8 cellular contexts compared by ENCODE assay signal in genomic region chr20:50730765-50731054, GRCh38. TPM values are rescaled to one million over a fixed set of nuclear protein-coding genes. Genes with fewer than 3 reads are reported as not detected.
DNase-seq lines count a peak whose midpoint lies in the region; ATAC-seq, FAIRE-seq and TF ChIP-seq lines count a peak whose summit lies in the region.

No MANE protein-coding gene starts in this region.

- peak overlapping the region; percentile 74 for H3K9ac ChIP-seq in HepG2 (ENCODE audit: insufficient read depth, low read depth, low read length)

- peaks cover 42% of the 10 kb centered on the region for H3K4me1 Mint-ChIP-seq in activated naive CD4-positive, alpha-beta T cell treated with anti-CD3 and anti-CD28 coated beads for 36 hours (ENCODE audit: low read depth)
- H3K4me1 Mint-ChIP-seq in activated naive CD8-positive, alpha-beta T cell (ENCODE audit: low read depth), result peaks cover 22% of the 10 kb centered on the region

- DNase-seq in activated naive CD4-positive, alpha-beta T cell treated with anti-CD3 and anti-CD28 coated beads for 36 hours, result no peak
- DNase-seq in activated naive CD4-positive, alpha-beta T cell treated with anti-CD3 and anti-CD28 coated beads, Interleukin-2, amount 50 U/mL, for 16 hours, result no peak
- no peak for DNase-seq in HepG2 (ENCODE audit: low spot score)
- DNase-seq in transverse colon, result no peak
- no peak for DNase-seq in C1 segment of cervical spinal cord (lab: John Stamatoyannopoulos, UW)

- TF ChIP-seq CTCF in HepG2 (CRISPR knock-in tag; IDR thresholded peaks at IDR 0.05) (no peak), transverse colon (IDR thresholded peaks at IDR 0.05) (no peak)

- peak overlapping the region; percentile 99 for H3K4me2 ChIP-seq in HepG2 (ENCODE audit: low read depth, low read length)

- peak in 1 of 2 experiments; percentile 82; a peak in 2 of 4 replicates for TF ChIP-seq POLR2A in HepG2 (IDR thresholded peaks at IDR 0.05; ENCODE audit: insufficient read depth in 1 of 2, low read depth in 2 of 2, low read length in 2 of 2)
- peak; percentile 38 for TF ChIP-seq POLR2A in transverse colon (IDR thresholded peaks at IDR 0.05)

- no peak for TF ChIP-seq EP300 in HepG2 (IDR thresholded peaks at IDR 0.05; ENCODE audit: low read depth in 2 of 2, low read length in 2 of 2)
- TF ChIP-seq EP300 in HepG2 (CRISPR knock-in tag; IDR thresholded peaks at IDR 0.05; ENCODE audit: borderline replicate concordance), result no peak
- no peak for TF ChIP-seq EP300 in transverse colon (IDR thresholded peaks at IDR 0.05; ENCODE audit: low read depth)

- H3K9me3 ChIP-seq in HepG2 (ENCODE audit: low read length), result no peaks in the 10 kb centered on the region
- H3K9me3 ChIP-seq in transverse colon, result no peaks in the 10 kb centered on the region

- H3K27ac ChIP-seq in HepG2 (ENCODE audit: extremely low read length, insufficient read depth, low read length) (peak overlapping the region; percentile 66), transverse colon (peak overlapping the region; percentile 89 to 92 (median 90))

- H3K27ac Mint-ChIP-seq in activated naive CD4-positive, alpha-beta T cell treated with anti-CD3 and anti-CD28 coated beads for 36 hours, result peak overlapping the region; percentile 46
- H3K27ac Mint-ChIP-seq in activated naive CD8-positive, alpha-beta T cell, result no peak overlapping the region

- H3K27me3 Mint-ChIP-seq in activated naive CD4-positive, alpha-beta T cell treated with anti-CD3 and anti-CD28 coated beads for 36 hours (ENCODE audit: low read depth), result no peaks in the 10 kb centered on the region
- H3K27me3 Mint-ChIP-seq in activated naive CD8-positive, alpha-beta T cell, result no peaks in the 10 kb centered on the region

- H3K27me3 ChIP-seq in HepG2 (ENCODE audit: control insufficient read depth in 1 of 2, insufficient read depth in 2 of 2, low read length in 2 of 2), result no peaks in the 10 kb centered on the region; a peak in 1 of 5 replicates
- no peaks in the 10 kb centered on the region for H3K27me3 ChIP-seq in transverse colon

- WGBS in HepG2 (ENCODE audit: low lambda C conversion rate), result 1% methylated on average over 13 of the region's 35 CpGs
- WGBS in transverse colon (ENCODE audit: low coverage in 1 of 2), 2 donors, result 0% methylated on average over 18 of the region's 35 CpGs; no CpG with 5 or more reads in 1 of the 2 donors

- H4K20me1 ChIP-seq in HepG2 (ENCODE audit: insufficient read depth, low read length), result peaks cover 18% of the 10 kb centered on the region

- H3K36me3 ChIP-seq in HepG2 (replicated peaks in 1 of 2; ENCODE audit: control insufficient read depth in 1 of 2, insufficient read depth in 2 of 2, low read length in 2 of 2) (peaks cover 0 to 3% of the 10 kb centered on the region in 2 experiments; a peak in 2 of 5 replicates), transverse colon (no peaks in the 10 kb centered on the region)

- H3K9me3 Mint-ChIP-seq in activated naive CD4-positive, alpha-beta T cell treated with anti-CD3 and anti-CD28 coated beads for 36 hours, result no peaks in the 10 kb centered on the region
- H3K9me3 Mint-ChIP-seq in activated naive CD8-positive, alpha-beta T cell (ENCODE audit: low read depth), result no peaks in the 10 kb centered on the region

- POLR2A ChIA-PET in HepG2 (lab: Yijun Ruan, JAX), result interaction anchor here (0.7 to 3.5 kb wide), 11 partner anchors 11 to 105 kb away, joined by 3 to 65 read pairs (median 6); no protein-coding TSS in a partner anchor

- H3K4me3 Mint-ChIP-seq in activated naive CD4-positive, alpha-beta T cell treated with anti-CD3 and anti-CD28 coated beads for 36 hours, result peak overlapping the region; percentile 86
- H3K4me3 Mint-ChIP-seq in activated naive CD8-positive, alpha-beta T cell, result peak overlapping the region; percentile 89

- peak; percentile 58 for TF ChIP-seq RAD21 in HepG2 (CRISPR knock-in tag; IDR thresholded peaks at IDR 0.05)

- BruUV-seq in HepG2 (replicated peaks; lab: Mats Ljungman, UMichigan), result no TSS peak

- intact Hi-C loops in activated naive CD4-positive, alpha-beta T cell treated with anti-CD3 and anti-CD28 coated beads for 36 hours (cut with micrococcal nuclease), result loop anchor here (1.0 to 10.0 kb wide), 7 partner anchors 14 to 752 kb away; partner anchors contain the start of genes ADNP, BCAS4, CEBPB and UBE2V1
- intact Hi-C loops in HepG2 (cut with micrococcal nuclease; ENCODE audit: unreplicated experiment) (loop anchor here (1.0 to 2.0 kb wide), 2 partner anchors 14 to 65 kb away; partner anchors contain the start of gene BCAS4), transverse colon (cut with DNase I; ENCODE audit: low total_unique reads) (loop anchor here (5.0 kb wide), 1 partner anchor 93 kb away; no protein-coding TSS in a partner anchor)

- in situ Hi-C loops in HepG2 (cut with HindIII; ENCODE audit: extremely low pct_ligation_motif_present, low pct_unique_long_range_greater_than_20kb) (loop anchor here (25.0 kb wide), 1 partner anchor 93 kb away; no protein-coding TSS in a partner anchor), transverse colon (cut with MboI; ENCODE audit: low pct_ligation_motif_present in 1 of 4, low pct_unique_long_range_greater_than_20kb in 1 of 4, low sequenced_read_pairs in 3 of 4) (loop anchor here in 3 of 4 donors (25.0 kb wide), 2 partner anchors 243 to 543 kb away; partner anchors contain the start of gene CEBPB (in 1 of the 3))

- no peaks in the 10 kb centered on the region for H3K36me3 Mint-ChIP-seq in activated naive CD4-positive, alpha-beta T cell treated with anti-CD3 and anti-CD28 coated beads for 36 hours (ENCODE audit: low read depth)
- H3K36me3 Mint-ChIP-seq in activated naive CD8-positive, alpha-beta T cell, result no peaks in the 10 kb centered on the region

- peaks cover 43% of the 10 kb centered on the region for H3K79me2 ChIP-seq in HepG2 (ENCODE audit: insufficient read depth, low read length)

- peaks cover 76% of the 10 kb centered on the region for H3K4me1 ChIP-seq in HepG2 (ENCODE audit: insufficient read depth, low read length)
- peaks cover 7 to 59% (median 14%) of the 10 kb centered on the region in 4 donors for H3K4me1 ChIP-seq in transverse colon

- H3K4me3 ChIP-seq in HepG2 (replicated peaks in 1 of 3; ENCODE audit: insufficient read depth in 1 of 3, low read depth in 2 of 3, low read length in 3 of 3), result peak overlapping the region; percentile 73 to 87 (median 75)
- H3K4me3 ChIP-seq in transverse colon, result peak overlapping the region; percentile 72 to 84 (median 77)

- CTCF ChIA-PET in activated naive CD4-positive, alpha-beta T cell treated with anti-CD3 and anti-CD28 coated beads for 36 hours (lab: Charles Lee), result interaction anchor here (2.7 kb wide), 1 partner anchor 19 kb away, joined by 12 read pairs; no protein-coding TSS in a partner anchor
- CTCF ChIA-PET in HepG2 (lab: Yijun Ruan, JAX; ENCODE audit: low intra/inter-chr PET ratio, low total read pairs), result interaction anchor here (1.2 kb wide), 1 partner anchor 14 kb away, joined by 4 read pairs; no protein-coding TSS in a partner anchor

- H2AFZ ChIP-seq in HepG2 (ENCODE audit: low read length), result no peak overlapping the region

- ATAC-seq in HepG2 (peak; percentile 73), GM19395 (IDR thresholded peaks at IDR 0.05; ENCODE audit: unreplicated experiment) (no peak), GM19351 (IDR thresholded peaks at IDR 0.05; ENCODE audit: unreplicated experiment) (no peak)

- no peak for FAIRE-seq in HepG2 (lab: Jason Lieb, UNC)

RNA-seq across cellular contexts. Expression of gene PARD6B, which starts 0.7 kb away (rescaled TPM):
- total RNA-seq in activated naive CD4-positive, alpha-beta T cell treated with anti-CD3 and anti-CD28 coated beads for 36 hours, result 1 to 10 TPM; 3.3 to 3.9 TPM
- 22.2 and 26.6 TPM in 2 replicates for total RNA-seq in HepG2 (2016; rRNA removed; fragmentation: Illumina TruSeq; extraction: Trizol)
- 1.9 TPM in 2 replicates for total RNA-seq in HepG2 (2016; cell fraction: cytosol; rRNA removed; fragmentation: Illumina TruSeq; extraction: Trizol; ENCODE audit: low read depth)
- 21.4 and 26.1 TPM in 2 replicates for total RNA-seq in HepG2 (2016; cell fraction: insoluble cytoplasmic fraction; rRNA removed; fragmentation: Illumina TruSeq; extraction: Trizol)
- total RNA-seq in HepG2 (2016; cell fraction: membrane; rRNA removed; fragmentation: Illumina TruSeq; extraction: Trizol), result 10.5 and 11.8 TPM in 2 replicates
- total RNA-seq in HepG2 (2016; cell fraction: nucleus; rRNA removed; fragmentation: Illumina TruSeq; extraction: Trizol), result 12.5 and 14.9 TPM in 2 replicates
- polyA plus RNA-seq in HepG2 (2011; rRNA removed), result 6.0 and 6.9 TPM in 2 replicates
- 2.8 and 4.1 TPM in 2 replicates for polyA plus RNA-seq in HepG2 (2011; cell fraction: cytosol; rRNA removed)
- 2.6 and 3.1 TPM in 2 replicates for polyA plus RNA-seq in HepG2 (2011; cell fraction: nucleus; rRNA removed)
- 4.6 and 4.9 TPM in 2 replicates for polyA plus RNA-seq in HepG2 (2012)
- 0.35 and 0.57 TPM in 2 replicates for polyA plus RNA-seq in HepG2 (2016; cell fraction: cytosol; fragmentation: Illumina TruSeq; extraction: Trizol; ENCODE audit: low read depth)
- polyA plus RNA-seq in HepG2 (2016; cell fraction: insoluble cytoplasmic fraction; fragmentation: Illumina TruSeq; extraction: Trizol; ENCODE audit: low read depth), result 8.8 and 9.1 TPM in 2 replicates
- 2.6 and 2.7 TPM in 2 replicates for polyA plus RNA-seq in HepG2 (2016; cell fraction: membrane; fragmentation: Illumina TruSeq; extraction: Trizol; ENCODE audit: low read depth)
- polyA plus RNA-seq in HepG2 (2016; cell fraction: nucleus; fragmentation: Illumina TruSeq; extraction: Trizol; ENCODE audit: insufficient read depth, low read depth), result 13.0 and 13.3 TPM in 2 replicates
- 3.1 and 8.3 TPM in 2 replicates for polyA minus RNA-seq in HepG2 (2011; rRNA and poly(A)+ RNA removed; ENCODE audit: low replicate concordance)
- 22.0 and 24.4 TPM in 2 replicates for polyA minus RNA-seq in HepG2 (2011; cell fraction: cytosol; rRNA and poly(A)+ RNA removed)
- 10.6 and 14.4 TPM in 2 replicates for polyA minus RNA-seq in HepG2 (2011; cell fraction: nucleus; rRNA and poly(A)+ RNA removed)
- total RNA-seq in transverse colon, result 10 to 100 TPM in 3 of 4 donors, 1 to 10 TPM in 1; 1.2 to 34.8 (median 17.2) TPM

RNA-seq across cellular contexts. Expression of gene RIPOR3, which starts 39.4 kb away (rescaled TPM):
- total RNA-seq in activated naive CD4-positive, alpha-beta T cell treated with anti-CD3 and anti-CD28 coated beads for 36 hours, result not detected
- total RNA-seq in HepG2 (2016; rRNA removed; fragmentation: Illumina TruSeq; extraction: Trizol), result not detected in 2 replicates
- total RNA-seq in HepG2 (2016; cell fraction: cytosol; rRNA removed; fragmentation: Illumina TruSeq; extraction: Trizol; ENCODE audit: low read depth), result not detected in 2 replicates
- not detected in 2 replicates for total RNA-seq in HepG2 (2016; cell fraction: insoluble cytoplasmic fraction; rRNA removed; fragmentation: Illumina TruSeq; extraction: Trizol)
- total RNA-seq in HepG2 (2016; cell fraction: membrane; rRNA removed; fragmentation: Illumina TruSeq; extraction: Trizol), result not detected in 2 replicates
- not detected in 2 replicates for total RNA-seq in HepG2 (2016; cell fraction: nucleus; rRNA removed; fragmentation: Illumina TruSeq; extraction: Trizol)
- 0.18 and 0.26 TPM in 2 replicates for polyA plus RNA-seq in HepG2 (2011; rRNA removed)
- 0.05 TPM in 2 replicates for polyA plus RNA-seq in HepG2 (2011; cell fraction: cytosol; rRNA removed)
- polyA plus RNA-seq in HepG2 (2011; cell fraction: nucleus; rRNA removed), result 1.9 and 2.1 TPM in 2 replicates
- polyA plus RNA-seq in HepG2 (2012), result 0.11 and 0.36 TPM in 2 replicates
- not detected in 2 replicates for polyA plus RNA-seq in HepG2 (2016; cell fraction: cytosol; fragmentation: Illumina TruSeq; extraction: Trizol; ENCODE audit: low read depth)
- not detected in 2 replicates for polyA plus RNA-seq in HepG2 (2016; cell fraction: insoluble cytoplasmic fraction; fragmentation: Illumina TruSeq; extraction: Trizol; ENCODE audit: low read depth)
- polyA plus RNA-seq in HepG2 (2016; cell fraction: membrane; fragmentation: Illumina TruSeq; extraction: Trizol; ENCODE audit: low read depth), result not detected in 2 replicates
- polyA plus RNA-seq in HepG2 (2016; cell fraction: nucleus; fragmentation: Illumina TruSeq; extraction: Trizol; ENCODE audit: insufficient read depth, low read depth), result 0.13 TPM in 1 of 2 replicates, not detected in the other
- polyA minus RNA-seq in HepG2 (2011; rRNA and poly(A)+ RNA removed; ENCODE audit: low replicate concordance), result 0.42 TPM in 1 of 2 replicates, not detected in the other
- not detected in 2 replicates for polyA minus RNA-seq in HepG2 (2011; cell fraction: cytosol; rRNA and poly(A)+ RNA removed)
- polyA minus RNA-seq in HepG2 (2011; cell fraction: nucleus; rRNA and poly(A)+ RNA removed), result 0.37 and 0.52 TPM in 2 replicates
- total RNA-seq in transverse colon, result 10 to 100 TPM in 1 of 4 donors, 1 to 10 TPM in 3; 4.6 to 15.7 (median 8.7) TPM
